19 cellular contexts compared by ENCODE assay signal in the genomic region with DNA sequence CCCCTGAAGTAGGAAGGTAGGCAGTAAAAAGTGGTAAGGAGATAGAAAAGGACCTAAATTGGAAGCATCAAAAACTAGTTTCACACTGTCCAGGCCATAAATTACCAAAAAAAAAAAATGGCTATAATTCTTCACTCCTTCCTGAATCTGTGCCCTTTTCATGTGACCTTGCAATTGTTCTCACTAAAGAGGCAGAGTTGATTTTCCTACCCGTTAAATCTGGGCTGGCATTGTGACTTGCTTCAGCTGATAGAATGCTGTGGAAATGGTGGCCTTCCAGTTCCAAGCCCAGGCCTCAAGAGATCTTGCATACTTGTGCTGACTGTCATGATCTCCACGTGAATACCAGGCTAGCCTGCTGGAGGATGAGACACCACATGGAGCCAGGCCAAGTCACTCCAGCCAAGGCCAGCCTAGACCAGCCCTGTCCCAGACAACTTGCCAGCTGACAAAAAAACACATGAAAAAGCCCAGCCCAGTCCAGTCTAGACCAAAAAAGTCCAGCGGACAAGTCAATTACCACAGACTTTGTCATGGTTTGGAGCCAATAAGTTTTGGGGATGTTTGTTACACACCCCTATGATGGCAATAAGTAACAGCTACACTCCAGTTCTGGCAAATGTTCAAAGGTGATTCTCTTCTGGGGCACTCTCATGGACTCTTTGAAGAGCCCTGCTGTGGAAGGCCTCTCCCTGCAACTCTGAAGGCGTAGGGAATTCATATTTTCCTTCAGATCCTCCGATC. TPM values are rescaled to one million over a fixed set of nuclear protein-coding genes. Genes with fewer than 3 reads are reported as not detected.
DNase-seq lines count a peak whose midpoint lies in the region; TF ChIP-seq lines count a peak whose summit lies in the region.
"Had no signal": no experiment of that assay in that cellular context is flagged by ENCODE, and none has a peak within 500 bp of the region (broad histone marks: within the 10 kb centered on the region; RNA-seq: fewer than 3 reads in every experiment).

No MANE protein-coding gene starts in this region.

- no peaks in the 10 kb centered on the region for H3K4me1 ChIP-seq in colonic mucosa
- H3K4me1 ChIP-seq: SJCRH30, spleen, transverse colon had no signal

- H3K27ac ChIP-seq in colonic mucosa: no peak overlapping the region
- H3K27ac ChIP-seq: SJCRH30, spleen, transverse colon had no signal

- no peak for TF ChIP-seq CTCF in colonic mucosa (IDR thresholded peaks at IDR 0.05)

- DNase-seq in GOT3 (lab: John Stamatoyannopoulos, UW) (peak; percentile 32), RPMI7951 (ENCODE audit: low read depth) (peak; percentile 48), fibroblast of gingiva (ENCODE audit: low read depth) (peak; percentile 83), stromal cell of bone marrow (ENCODE audit: low read depth) (peak; percentile 61), islet precursor cell (no peak), T1000 (lab: John Stamatoyannopoulos, UW) (no peak), colonic mucosa (no peak)
- DNase-seq: activated CD4-positive, alpha-beta T cell treated with anti-CD3 and anti-CD28 coated beads for 1 hour; activated gamma-delta T cell treated with Interleukin-2 at 50 U/mL for 16 hours; dermis blood vessel endothelial cell; DMS153; left ventricle myocardium superior; naive thymus-derived CD4-positive, alpha-beta T cell; NCI-H1092; NCI-H2227 treated with DMSO at 0.1 percent for 48 hours; SJCRH30; spleen; stimulated activated naive B cell treated with anti-CD40 and anti-IgM and Interleukin-4, amounts not matched to agents 10 μg/mL and 1 μg/mL and 100 μg/mL, for 72 hours; transverse colon had no signal

- no peak overlapping the region for H3K4me3 ChIP-seq in colonic mucosa
- H3K4me3 ChIP-seq: SJCRH30, spleen, transverse colon had no signal

- H3K9me3 ChIP-seq in colonic mucosa: no peaks in the 10 kb centered on the region
- H3K9me3 ChIP-seq: SJCRH30, transverse colon had no signal

- no peaks in the 10 kb centered on the region for H3K36me3 ChIP-seq in colonic mucosa
- H3K36me3 ChIP-seq: SJCRH30, spleen, transverse colon had no signal

- intact Hi-C loops in colonic mucosa (cut with DNase I): no loop called here

- H3K9ac ChIP-seq in colonic mucosa (ENCODE audit: low read depth in 2 of 2, low read length in 2 of 2): no peak overlapping the region

- no peaks in the 10 kb centered on the region for H3K27me3 ChIP-seq in colonic mucosa
- H3K27me3 ChIP-seq: SJCRH30, spleen had no signal

RNA-seq across cellular contexts. Expression of a gene that starts 51.4 kb away (rescaled TPM):
- 38.1 TPM in 2 replicates for total RNA-seq in RPMI7951 (2014; rRNA removed; shearing (Covaris generic))
- 100 to 1,000 TPM in 1 of 2 donors, 10 to 100 TPM in 1; 71.9 to 111 TPM for total RNA-seq in colonic mucosa

Comparison
In these comparisons a context has a peak if more than half of its experiments do, and no peak if none do; other contexts are left out.
1. DNase-seq: peak in GOT3 (single experiment), RPMI7951 (single experiment), fibroblast of gingiva (single experiment) and stromal cell of bone marrow (single experiment); none in islet precursor cell (single experiment), T1000 (single experiment) and colonic mucosa (single experiment).